Comparison of ENCODE assay signal across 20 cellular contexts in genomic region chr13:51559916-51560315, GRCh38. TPM values are rescaled to one million over a fixed set of nuclear protein-coding genes. Genes with fewer than 3 reads are reported as not detected.
A peak's percentile ranks its signal among the peaks of the same experiment; 100 is the strongest.
DNase-seq lines count a peak whose midpoint lies in the region; ATAC-seq, FAIRE-seq and TF ChIP-seq lines count a peak whose summit lies in the region.
"Had no signal": no experiment of that assay in that cellular context is flagged by ENCODE, and none has a peak within 500 bp of the region (broad histone marks: within the 10 kb centered on the region; RNA-seq: fewer than 3 reads in every experiment).

No MANE protein-coding gene starts in this region.

- no peak overlapping the region for H3K27ac ChIP-seq in OCI-LY7 (ENCODE audit: low read depth, low read length, poor library complexity, severe bottlenecking)
- H3K27ac ChIP-seq: adrenal gland, C4-2B, gastrocnemius medialis, tibial artery had no signal

- peak; percentile 86 for FAIRE-seq in GM12891 (lab: Jason Lieb, UNC)

- H3K27ac Mint-ChIP-seq in naive B cell, result peak overlapping the region in 3 of 6 donors; percentile 5 to 48 (median 23)
- H3K27ac Mint-ChIP-seq: activated T-helper 2 cell treated with anti-CD3 and anti-CD28 coated beads, Interferon-gamma antibody, Interleukin-2, Interleukin-4, amounts not matched to agents 10 μg/mL and 5 μg/mL and 100 μg/mL, durations not matched to agents 14 hours and 24 hours and 36 hours; T-cell had no signal

- peaks cover 0 to 15% (median 13%) of the 10 kb centered on the region in 3 donors for H3K27me3 Mint-ChIP-seq in naive B cell

- H3K36me3 ChIP-seq in OCI-LY7 (ENCODE audit: insufficient read depth, low read length), result no peaks in the 10 kb centered on the region
- H3K36me3 ChIP-seq: adrenal gland, gastrocnemius medialis, HAP-1, tibial artery had no signal

- H3K9me2 ChIP-seq in OCI-LY7 (ENCODE audit: insufficient read depth, low read length), result no peaks in the 10 kb centered on the region

- CTCF ChIA-PET in OCI-LY7 (lab: Charles Lee; ENCODE audit: unreplicated experiment), result no interaction called here

- H3K4me3 ChIP-seq in OCI-LY7 (ENCODE audit: low read depth, low read length, poor library complexity, severe bottlenecking), result no peak overlapping the region
- H3K4me3 ChIP-seq: adrenal gland, gastrocnemius medialis, HAP-1, tibial artery had no signal

- H3K36me3 Mint-ChIP-seq in naive B cell, result peaks cover 0 to 8% of the 10 kb centered on the region in 2 donors
- H3K36me3 Mint-ChIP-seq: T-cell had no signal

- H3K79me2 ChIP-seq in OCI-LY7 (ENCODE audit: insufficient read depth, low read depth, low read length), result no peaks in the 10 kb centered on the region

- ATAC-seq in naive B cell (ENCODE audit: low read depth in 2 of 2) (peak; percentile 25 to 61), GM18909 (IDR thresholded peaks at IDR 0.05; ENCODE audit: poor library complexity, unreplicated experiment) (no peak), GM21786 (IDR thresholded peaks at IDR 0.05; ENCODE audit: unreplicated experiment) (no peak)
- ATAC-seq: gastrocnemius medialis, right cardiac atrium, T-cell had no signal

- POLR2A ChIA-PET in OCI-LY7 (lab: Charles Lee), result interaction anchor here (1.7 kb wide), 1 partner anchor 9 kb away, joined by 7 read pairs; no protein-coding TSS in a partner anchor

- peak overlapping the region; percentile 32; the same call in 1 of the 2 replicates for H2AFZ ChIP-seq in OCI-LY7 (ENCODE audit: low read length)

- TF ChIP-seq POLR2A in GM12891 (IDR thresholded peaks at IDR 0.05; ENCODE audit: low read depth, low read length), result no peak

- H3K4me2 ChIP-seq in OCI-LY7 (ENCODE audit: low read length), result no peak overlapping the region

- peaks cover 0 to 10% (median 2%) of the 10 kb centered on the region in 7 donors for H3K9me3 Mint-ChIP-seq in naive B cell

- no peaks in the 10 kb centered on the region for H4K20me1 ChIP-seq in OCI-LY7 (ENCODE audit: insufficient read depth, low read length)

- H3K9me3 ChIP-seq in OCI-LY7 (ENCODE audit: low read length), result no peaks in the 10 kb centered on the region
- H3K9me3 ChIP-seq: adrenal gland, gastrocnemius medialis, HAP-1, tibial artery had no signal

- H3K4me1 ChIP-seq in OCI-LY7 (ENCODE audit: insufficient read depth, low read length, poor library complexity, severe bottlenecking), result peaks cover 6% of the 10 kb centered on the region
- H3K4me1 ChIP-seq: gastrocnemius medialis, HAP-1, tibial artery had no signal

- TF ChIP-seq CTCF in OCI-LY7 (conservative IDR thresholded peaks at IDR 0.05; ENCODE audit: low read length), result no peak

- H3K4me3 Mint-ChIP-seq in naive B cell, result peak overlapping the region in 3 of 8 donors; percentile 13 to 52 (median 49)
- H3K4me3 Mint-ChIP-seq: T-cell had no signal

- peaks cover 25 to 31% (median 27%) of the 10 kb centered on the region in 3 donors for H3K4me1 Mint-ChIP-seq in naive B cell

- DNase-seq in GM12891 (ENCODE audit: insufficient read length, low spot score), result no peak
- DNase-seq in KG1 (lab: John Stamatoyannopoulos, UW), result peak; percentile 49
- DNase-seq in OCI-LY7 (ENCODE audit: low spot score), result no peak
- no peak for DNase-seq in naive B cell
- no peak for DNase-seq in HuH-7.5 (ENCODE audit: low spot score)
- no peak for DNase-seq in NCI-H1436 treated with DMSO at 0.1 percent for 48 hours (lab: John Stamatoyannopoulos, UW)
- DNase-seq: adrenal gland; DMS153; gastrocnemius medialis; NCI-H146; right cardiac atrium; stimulated activated CD4-positive, alpha-beta T cell treated with anti-CD3 and anti-CD28 coated beads, Interleukin-15, amount 100 ng/mL, for 24 hours; stimulated activated naive CD4-positive, alpha-beta T cell treated with Interleukin-2 at 50 U/mL for 16 hours; T-cell; tibial artery had no signal

- no TSS peak for BruUV-seq in OCI-LY7 (replicated peaks; lab: Mats Ljungman, UMichigan)

- intact Hi-C loops in OCI-LY7 (cut with micrococcal nuclease; ENCODE audit: unreplicated experiment), result no loop called here

TF ChIP-seq in GM12891, 5 proteins besides CTCF, POLR2A, EP300 and RAD21:
- TF ChIP-seq TAF1 (IDR thresholded peaks at IDR 0.05; ENCODE audit: low read depth, low read length) (no peak), SPI1 (IDR thresholded peaks at IDR 0.05; ENCODE audit: low read depth, low read length) (peak; percentile 45; the same call in 1 of the 2 replicates)

RNA-seq across cellular contexts. Expression of gene WDFY2, which starts 24.3 kb away (rescaled TPM):
- polyA plus RNA-seq in GM12891 (2012; ENCODE audit: low read depth, missing spikeins), result 5.5 TPM
- total RNA-seq in OCI-LY7 (2014; rRNA removed; shearing (Covaris generic)), result 6.4 and 8.2 TPM in 2 replicates
- total RNA-seq in OCI-LY7 (2022), result 18.1 and 18.5 TPM in 2 replicates
- polyA plus RNA-seq in naive B cell (ENCODE audit: low read depth in 6 of 6), result 10 to 100 TPM in 1 of 6 donors, 1 to 10 TPM in 5; 7.6 to 13.6 (median 8.0) TPM

Comparison
In these comparisons a context has a peak if more than half of its experiments do, and no peak if none do; other contexts are left out.
1. ATAC-seq: peak in naive B cell (2 of 2); none in GM18909 (single experiment) and GM21786 (single experiment).